8 cellular contexts compared by ENCODE assay signal in the genomic region with DNA sequence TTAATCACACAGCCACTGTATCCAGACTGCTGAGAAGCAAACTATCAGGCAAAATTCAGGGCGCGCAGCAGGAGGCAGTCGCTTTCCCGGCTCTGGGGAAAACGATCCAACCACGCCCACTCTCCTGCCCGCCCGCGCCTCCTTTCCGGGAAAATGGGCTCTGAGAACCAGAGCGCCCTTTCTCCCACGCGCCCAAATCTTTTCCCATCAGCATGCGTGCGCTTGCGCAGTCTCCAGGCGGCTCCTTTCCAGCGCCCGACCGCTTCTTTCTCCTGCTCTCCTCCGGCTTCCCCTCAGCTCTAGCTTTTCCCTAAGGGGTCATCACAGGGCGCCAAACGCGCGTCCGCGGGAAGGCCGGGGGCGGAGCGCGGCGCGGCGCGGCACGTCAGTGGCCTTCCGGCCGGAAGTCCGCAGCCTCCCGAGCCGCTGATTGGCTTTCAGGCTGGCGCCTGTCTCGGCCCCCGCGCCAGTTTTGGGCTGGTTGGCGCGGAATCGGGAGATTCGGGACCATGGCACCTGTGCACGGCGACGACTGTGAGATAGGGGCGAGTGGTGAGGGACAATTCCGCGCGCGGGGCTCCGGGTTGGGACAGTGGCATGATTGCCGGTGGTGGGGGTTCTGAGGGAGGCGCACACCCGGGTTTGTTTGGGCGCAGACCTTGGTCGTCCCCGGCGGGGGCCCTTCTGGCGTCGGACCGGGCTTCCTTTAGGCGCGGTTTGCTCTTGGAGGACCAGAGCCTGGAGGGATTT. TPM values are rescaled to one million over a fixed set of nuclear protein-coding genes. Genes with fewer than 3 reads are reported as not detected.
DNase-seq lines count a peak whose midpoint lies in the region; ATAC-seq and TF ChIP-seq lines count a peak whose summit lies in the region.

A gene with protein sequence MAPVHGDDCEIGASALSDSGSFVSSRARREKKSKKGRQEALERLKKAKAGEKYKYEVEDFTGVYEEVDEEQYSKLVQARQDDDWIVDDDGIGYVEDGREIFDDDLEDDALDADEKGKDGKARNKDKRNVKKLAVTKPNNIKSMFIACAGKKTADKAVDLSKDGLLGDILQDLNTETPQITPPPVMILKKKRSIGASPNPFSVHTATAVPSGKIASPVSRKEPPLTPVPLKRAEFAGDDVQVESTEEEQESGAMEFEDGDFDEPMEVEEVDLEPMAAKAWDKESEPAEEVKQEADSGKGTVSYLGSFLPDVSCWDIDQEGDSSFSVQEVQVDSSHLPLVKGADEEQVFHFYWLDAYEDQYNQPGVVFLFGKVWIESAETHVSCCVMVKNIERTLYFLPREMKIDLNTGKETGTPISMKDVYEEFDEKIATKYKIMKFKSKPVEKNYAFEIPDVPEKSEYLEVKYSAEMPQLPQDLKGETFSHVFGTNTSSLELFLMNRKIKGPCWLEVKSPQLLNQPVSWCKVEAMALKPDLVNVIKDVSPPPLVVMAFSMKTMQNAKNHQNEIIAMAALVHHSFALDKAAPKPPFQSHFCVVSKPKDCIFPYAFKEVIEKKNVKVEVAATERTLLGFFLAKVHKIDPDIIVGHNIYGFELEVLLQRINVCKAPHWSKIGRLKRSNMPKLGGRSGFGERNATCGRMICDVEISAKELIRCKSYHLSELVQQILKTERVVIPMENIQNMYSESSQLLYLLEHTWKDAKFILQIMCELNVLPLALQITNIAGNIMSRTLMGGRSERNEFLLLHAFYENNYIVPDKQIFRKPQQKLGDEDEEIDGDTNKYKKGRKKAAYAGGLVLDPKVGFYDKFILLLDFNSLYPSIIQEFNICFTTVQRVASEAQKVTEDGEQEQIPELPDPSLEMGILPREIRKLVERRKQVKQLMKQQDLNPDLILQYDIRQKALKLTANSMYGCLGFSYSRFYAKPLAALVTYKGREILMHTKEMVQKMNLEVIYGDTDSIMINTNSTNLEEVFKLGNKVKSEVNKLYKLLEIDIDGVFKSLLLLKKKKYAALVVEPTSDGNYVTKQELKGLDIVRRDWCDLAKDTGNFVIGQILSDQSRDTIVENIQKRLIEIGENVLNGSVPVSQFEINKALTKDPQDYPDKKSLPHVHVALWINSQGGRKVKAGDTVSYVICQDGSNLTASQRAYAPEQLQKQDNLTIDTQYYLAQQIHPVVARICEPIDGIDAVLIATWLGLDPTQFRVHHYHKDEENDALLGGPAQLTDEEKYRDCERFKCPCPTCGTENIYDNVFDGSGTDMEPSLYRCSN (N-terminal part only) (plus strand): TSS at position 466 of the 750 bp plus-strand sequence. CDS start 44 bp downstream, at position 510.

- H3K27me3 Mint-ChIP-seq in dendritic cell treated with granulocyte-macrophage colony-stimulating factor and Interleukin-4, amounts not matched to agents 40 ng/mL and 50 ng/mL, for 4 days: no peaks in the 10 kb centered on the region

- H3K4me3 Mint-ChIP-seq in dendritic cell treated with granulocyte-macrophage colony-stimulating factor and Interleukin-4, amounts not matched to agents 40 ng/mL and 50 ng/mL, for 4 days: peak within 1 kb of the TSS; percentile 90

- peaks cover 11% of the 10 kb centered on the region for H3K4me1 Mint-ChIP-seq in dendritic cell treated with granulocyte-macrophage colony-stimulating factor and Interleukin-4, amounts not matched to agents 40 ng/mL and 50 ng/mL, for 4 days (ENCODE audit: low read depth)

- no peaks in the 10 kb centered on the region for H3K9me3 Mint-ChIP-seq in dendritic cell treated with granulocyte-macrophage colony-stimulating factor and Interleukin-4, amounts not matched to agents 40 ng/mL and 50 ng/mL, for 4 days

- H3K27ac Mint-ChIP-seq in dendritic cell treated with granulocyte-macrophage colony-stimulating factor and Interleukin-4, amounts not matched to agents 40 ng/mL and 50 ng/mL, for 4 days: peak within 1 kb of the TSS; percentile 94

- peak; percentile 29 for TF ChIP-seq CTCF in C4-2B (conservative IDR thresholded peaks at IDR 0.05)

- H3K36me3 Mint-ChIP-seq in dendritic cell treated with granulocyte-macrophage colony-stimulating factor and Interleukin-4, amounts not matched to agents 40 ng/mL and 50 ng/mL, for 4 days (ENCODE audit: low read depth): no peaks in the 10 kb centered on the region

- DNase-seq in NCI-H526 treated with DMSO at 0.1 percent for 48 hours (lab: John Stamatoyannopoulos, UW): peak; percentile 97
- peak; percentile 41 for DNase-seq in activated CD4-positive, alpha-beta T cell treated with anti-CD3 and anti-CD28 coated beads, Interleukin-2, amount 50 U/mL, for 1 hour
- peak; percentile 93 for DNase-seq in left lobe of liver (ENCODE audit: low spot score)
- DNase-seq in stimulated activated CD4-positive, alpha-beta T cell treated with anti-CD3 and anti-CD28 coated beads, Interleukin-2, amount 100 ng/mL, for 24 hours: peak; percentile 79 to 82

- intact Hi-C loops in dendritic cell treated with granulocyte-macrophage colony-stimulating factor and Interleukin-4, amounts not matched to agents 40 ng/mL and 50 ng/mL, for 4 days (cut with micrococcal nuclease): loop anchor here (5.0 kb wide), 1 partner anchor 221 kb away; no protein-coding TSS in a partner anchor

- ATAC-seq in GM19351 (IDR thresholded peaks at IDR 0.05; ENCODE audit: unreplicated experiment) (peak; percentile 88), HG03520 (IDR thresholded peaks at IDR 0.05; ENCODE audit: unreplicated experiment) (peak; percentile 86), left lobe of liver (peak; percentile 99)

- peak within 1 kb of the TSS; percentile 81 for H3K27ac ChIP-seq in C4-2B

RNA-seq across cellular contexts. Expression of the gene that starts here (rescaled TPM):
- total RNA-seq in left lobe of liver: 3.0 TPM

Comparison
In these comparisons a context has a peak if more than half of its experiments do, and no peak if none do; other contexts are left out.
1. Peak in every context shown above with its lines: DNase-seq, ATAC-seq and H3K27ac ChIP-seq.
2. DNase-seq: peak in every context shown above with its lines; median percentile 97 in NCI-H526 treated with DMSO at 0.1 percent for 48 hours; 93 in left lobe of liver; 80 in stimulated activated CD4-positive, alpha-beta T cell treated with anti-CD3 and anti-CD28 coated beads, Interleukin-2, amount 100 ng/mL, for 24 hours; 41 in activated CD4-positive, alpha-beta T cell treated with anti-CD3 and anti-CD28 coated beads, Interleukin-2, amount 50 U/mL, for 1 hour.